In the genomic region with DNA sequence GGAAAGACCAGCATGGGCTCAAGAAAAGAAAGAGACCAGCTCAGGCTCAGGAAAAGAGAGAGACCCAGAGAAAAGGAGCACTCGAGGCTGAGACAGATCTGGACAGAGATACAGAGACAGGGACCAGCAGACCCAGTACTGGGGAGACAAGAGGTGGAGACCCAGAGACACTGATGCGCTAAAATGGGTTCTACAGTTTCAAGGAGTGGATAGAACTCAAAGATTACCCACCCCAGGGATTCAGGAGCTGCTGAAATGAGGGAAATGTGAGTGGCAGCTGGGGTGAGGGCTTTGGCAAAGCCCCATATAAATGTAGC, we compare ENCODE assay signal across 8 cellular contexts. TPM values are rescaled to one million over a fixed set of nuclear protein-coding genes. Genes with fewer than 3 reads are reported as not detected.
A peak's percentile ranks its signal among the peaks of the same experiment; 100 is the strongest.
DNase-seq lines count a peak whose midpoint lies in the region; ATAC-seq, FAIRE-seq and TF ChIP-seq lines count a peak whose summit lies in the region.

No MANE protein-coding gene starts in this region.

- H3K4me3 Mint-ChIP-seq in activated CD8-positive, alpha-beta memory T cell treated with anti-CD3 and anti-CD28 coated beads, Interleukin-2, amount 10 ng/mL, durations not matched to agents 7 days and 5 days: peak overlapping the region; percentile 75

- no peak for TF ChIP-seq CTCF in GM12878 (IDR thresholded peaks at IDR 0.05 in 2 of 3, conservative IDR thresholded peaks at IDR 0.05 in 1 of 3; ENCODE audit: control insufficient read depth in 2 of 3, extremely low read depth in 1 of 3, insufficient read depth in 1 of 3, low read depth in 3 of 3, low read length in 3 of 3)
- TF ChIP-seq CTCF in lower leg skin (IDR thresholded peaks at IDR 0.05): no peak
- TF ChIP-seq CTCF in tibial artery (IDR thresholded peaks at IDR 0.05): no peak

- peak overlapping the region; percentile 92 for H3K27ac Mint-ChIP-seq in activated CD8-positive, alpha-beta memory T cell treated with anti-CD3 and anti-CD28 coated beads, Interleukin-2, amount 10 ng/mL, durations not matched to agents 7 days and 5 days

- RAD21 ChIA-PET in GM12878 (lab: Charles Lee; ENCODE audit: unreplicated experiment): no interaction called here

- no peak for FAIRE-seq in GM12878 (lab: Jason Lieb, UNC)

- H3K9me3 ChIP-seq in GM12878 (replicated peaks; ENCODE audit: control insufficient read depth, insufficient read depth, low read length): peaks cover 13% of the 10 kb centered on the region; the same call in 2 of the 3 replicates
- H3K9me3 ChIP-seq in tibial artery: peaks cover 0 to 46% (median 6%) of the 10 kb centered on the region in 3 donors

- TF ChIP-seq EP300 in GM12878 (IDR thresholded peaks at IDR 0.05; ENCODE audit: borderline replicate concordance in 1 of 2, control insufficient read depth in 1 of 2, low read depth in 2 of 2, low read length in 2 of 2): no peak

- intact Hi-C loops in GM12878 (cut with micrococcal nuclease; ENCODE audit: unreplicated experiment) (no loop called here), lower leg skin (cut with DNase I; ENCODE audit: low total_unique reads) (no loop called here), tibial artery (cut with DNase I; ENCODE audit: low total_unique reads) (loop anchor here (5.0 kb wide), 2 partner anchors 36 to 96 kb away; a partner anchor contains a TSS)

- H4K20me1 ChIP-seq in GM12878 (ENCODE audit: control insufficient read depth, insufficient read depth): no peaks in the 10 kb centered on the region

- in situ Hi-C loops in GM12878 (cut with MboI): no loop called here

- H3K4me1 Mint-ChIP-seq in activated CD8-positive, alpha-beta memory T cell treated with anti-CD3 and anti-CD28 coated beads, Interleukin-2, amount 10 ng/mL, durations not matched to agents 7 days and 5 days: peaks cover 9% of the 10 kb centered on the region

- SMC1A ChIA-PET in GM12878 (lab: Charles Lee; ENCODE audit: uncharacterized antibody, unreplicated experiment): no interaction called here

- ATAC-seq in activated CD8-positive, alpha-beta memory T cell treated with anti-CD3 and anti-CD28 coated beads, Interleukin-2, amount 10 ng/mL, durations not matched to agents 7 days and 5 days: no peak
- no peak for ATAC-seq in GM12878

- H3K36me3 ChIP-seq in GM12878 (ENCODE audit: control insufficient read depth in 2 of 2, insufficient read depth in 2 of 2, low read length in 1 of 2) (no peaks in the 10 kb centered on the region), tibial artery (peaks cover 0 to 21% (median 18%) of the 10 kb centered on the region in 3 donors)

- POLR2A ChIA-PET in GM12878 (lab: Charles Lee): no interaction called here

- H3K27ac ChIP-seq in GM12878 (ENCODE audit: control insufficient read depth, insufficient read depth) (no peak overlapping the region), tibial artery (peak overlapping the region; percentile 96 to 99)

- no peak for DNase-seq in activated CD8-positive, alpha-beta memory T cell treated with anti-CD3 and anti-CD28 coated beads, Interleukin-2, amount 10 ng/mL, durations not matched to agents 7 days and 5 days
- DNase-seq in activated CD8-positive, alpha-beta memory T cell treated with anti-CD3 and anti-CD28 coated beads for 24 hours: no peak
- DNase-seq in GM12878 (ENCODE audit: low read depth, low spot score) (no peak), lower leg skin (ENCODE audit: low spot score in 2 of 2) (no peak), tibial artery (no peak), A172 (ENCODE audit: low spot score) (no peak), HUDEP-2 (lab: John Stamatoyannopoulos, UW; ENCODE audit: unreplicated experiment in 76 of 76) (no peak), GM19238 (ENCODE audit: insufficient read length, low spot score) (no peak)

- H2AFZ ChIP-seq in GM12878 (ENCODE audit: control insufficient read depth, low read depth, low read length): peak overlapping the region; percentile 39; the same call in 1 of the 2 replicates

- CTCF ChIA-PET in activated CD8-positive, alpha-beta memory T cell treated with anti-CD3 and anti-CD28 coated beads, Interleukin-2, amount 10 ng/mL, durations not matched to agents 7 days and 5 days (lab: Charles Lee): no interaction called here
- CTCF ChIA-PET in GM12878 (lab: Yijun Ruan, JAX): no interaction called here

- H3K79me2 ChIP-seq in GM12878 (ENCODE audit: control insufficient read depth, insufficient read depth, low read length): no peaks in the 10 kb centered on the region

- H3K9me3 Mint-ChIP-seq in activated CD8-positive, alpha-beta memory T cell treated with anti-CD3 and anti-CD28 coated beads, Interleukin-2, amount 10 ng/mL, durations not matched to agents 7 days and 5 days (ENCODE audit: low read depth): peaks cover 19% of the 10 kb centered on the region

- no peaks in the 10 kb centered on the region for H3K27me3 Mint-ChIP-seq in activated CD8-positive, alpha-beta memory T cell treated with anti-CD3 and anti-CD28 coated beads, Interleukin-2, amount 10 ng/mL, durations not matched to agents 7 days and 5 days

- BruUV-seq in GM12878 (replicated peaks; lab: Mats Ljungman, UMichigan): no TSS peak

- H3K27me3 ChIP-seq in GM12878 (replicated peaks in 1 of 2; ENCODE audit: control insufficient read depth in 2 of 2, insufficient read depth in 2 of 2, low read length in 1 of 2) (no peaks in the 10 kb centered on the region), tibial artery (no peaks in the 10 kb centered on the region)

- H3K4me2 ChIP-seq in GM12878 (ENCODE audit: control insufficient read depth, insufficient read depth): peak overlapping the region; percentile 17; the same call in 1 of the 2 replicates

- TF ChIP-seq POLR2A in GM12878 (IDR thresholded peaks at IDR 0.05; ENCODE audit: low read depth, low read length) (no peak), lower leg skin (IDR thresholded peaks at IDR 0.05) (no peak)

- TF ChIP-seq RAD21 in GM12878 (IDR thresholded peaks at IDR 0.05; ENCODE audit: insufficient read depth, low read depth, low read length): no peak

- H3K36me3 Mint-ChIP-seq in activated CD8-positive, alpha-beta memory T cell treated with anti-CD3 and anti-CD28 coated beads, Interleukin-2, amount 10 ng/mL, durations not matched to agents 7 days and 5 days: peaks cover 17% of the 10 kb centered on the region

- H3K4me1 ChIP-seq in GM12878 (ENCODE audit: control insufficient read depth, insufficient read depth, low read length): no peaks in the 10 kb centered on the region
- H3K4me1 ChIP-seq in tibial artery: peaks cover 0 to 24% (median 16%) of the 10 kb centered on the region in 4 donors

- H3K4me3 ChIP-seq in GM12878: no peak overlapping the region
- H3K4me3 ChIP-seq in lower leg skin (ENCODE audit: low read depth, poor library complexity, severe bottlenecking): peak overlapping the region; percentile 13
- peak overlapping the region; percentile 92 to 98 for H3K4me3 ChIP-seq in tibial artery

- WGBS in GM12878 (ENCODE audit: insufficient coverage, insufficient replicate concordance, low lambda C conversion rate, missing lambda C conversion rate): 26% methylated on average over 2 of the region's 2 CpGs
- 11 to 15% methylated on average over 2 of the region's 2 CpGs for WGBS in lower leg skin, 2 donors

- H3K9ac ChIP-seq in GM12878 (ENCODE audit: control insufficient read depth, insufficient read depth, low read length): no peak overlapping the region

RNA-seq across cellular contexts. Expression of a gene that starts 0.6 kb away (rescaled TPM):
- total RNA-seq in activated CD8-positive, alpha-beta memory T cell treated with anti-CD3 and anti-CD28 coated beads, Interleukin-2, amount 10 ng/mL, durations not matched to agents 7 days and 5 days: 10 to 100 TPM; 15.9 to 24.8 TPM
- 3.2 and 3.7 TPM in 2 replicates for total RNA-seq in GM12878 (2013; cell fraction: nucleolus; rRNA removed)
- total RNA-seq in GM12878 (2014; rRNA removed) (not detected in 2 replicates), GM12878 (2014; rRNA removed; fragmentation: Illumina TruSeq; extraction: Trizol) (not detected in 2 replicates), GM12878 (2021) (0.29 and 0.64 TPM in 2 replicates), lower leg skin (10 to 100 TPM; 35.3 to 64.3 (median 50.9) TPM)
- polyA plus RNA-seq in GM12878 (2011; ENCODE audit: low read depth): 0.67 TPM
- polyA plus RNA-seq in GM12878 (2011; rRNA removed) (0.64 and 0.68 TPM in 2 replicates), GM12878 (2014; fragmentation: Illumina TruSeq; extraction: Trizol) (not detected in 2 replicates), GM12878 (2014; fragmentation: Nextera tagmentation; extraction: Ambion mirVana) (not detected), GM12878 (2014; rRNA removed) (not detected in 2 replicates), GM12878 (2016; fragmentation: Nextera tagmentation; extraction: Ambion mirVana) (not detected)
- polyA plus RNA-seq in GM12878 (2011; cell fraction: cytosol; rRNA removed): 0.82 and 0.85 TPM in 2 replicates
- polyA plus RNA-seq in GM12878 (2011; cell fraction: nucleus; rRNA removed): 3.3 and 3.5 TPM in 2 replicates
- polyA plus RNA-seq in GM12878 (2012): 1.3 and 1.5 TPM in 2 replicates
- polyA minus RNA-seq in GM12878 (2011; rRNA and poly(A)+ RNA removed): 0.41 and 0.51 TPM in 2 replicates
- not detected in 2 replicates for polyA minus RNA-seq in GM12878 (2011; cell fraction: cytosol; rRNA and poly(A)+ RNA removed)
- polyA minus RNA-seq in GM12878 (2011; cell fraction: nucleus; rRNA and poly(A)+ RNA removed): 1.6 and 2.7 TPM in 2 replicates
- total RNA-seq in A172 (2014; rRNA removed; shearing (Covaris generic)): 2.9 and 5.5 TPM in 2 replicates

RNA-seq across cellular contexts. Expression of a gene that starts 39.6 kb away (rescaled TPM):
- under 1 TPM; 0.49 to 0.76 TPM for total RNA-seq in activated CD8-positive, alpha-beta memory T cell treated with anti-CD3 and anti-CD28 coated beads, Interleukin-2, amount 10 ng/mL, durations not matched to agents 7 days and 5 days
- 0.17 and 0.25 TPM in 2 replicates for total RNA-seq in GM12878 (2013; cell fraction: nucleolus; rRNA removed)
- total RNA-seq in GM12878 (2014; rRNA removed) (not detected in 2 replicates), GM12878 (2014; rRNA removed; fragmentation: Illumina TruSeq; extraction: Trizol) (not detected in 2 replicates), GM12878 (2021) (0.05 TPM in 1 of 2 replicates, not detected in the other), lower leg skin (1 to 10 TPM; 4.8 to 5.9 (median 5.5) TPM)
- polyA plus RNA-seq in GM12878 (2011; ENCODE audit: low read depth): not detected
- polyA plus RNA-seq in GM12878 (2011; rRNA removed) (0.04 TPM in 2 replicates), GM12878 (2014; fragmentation: Illumina TruSeq; extraction: Trizol) (not detected in 2 replicates), GM12878 (2014; fragmentation: Nextera tagmentation; extraction: Ambion mirVana) (not detected), GM12878 (2014; rRNA removed) (not detected in 2 replicates), GM12878 (2016; fragmentation: Nextera tagmentation; extraction: Ambion mirVana) (not detected)
- polyA plus RNA-seq in GM12878 (2011; cell fraction: cytosol; rRNA removed): not detected in 2 replicates
- 0.07 and 0.09 TPM in 2 replicates for polyA plus RNA-seq in GM12878 (2011; cell fraction: nucleus; rRNA removed)
- polyA plus RNA-seq in GM12878 (2012): not detected in 2 replicates
- not detected in 2 replicates for polyA minus RNA-seq in GM12878 (2011; rRNA and poly(A)+ RNA removed)
- not detected in 2 replicates for polyA minus RNA-seq in GM12878 (2011; cell fraction: cytosol; rRNA and poly(A)+ RNA removed)
- not detected in 2 replicates for polyA minus RNA-seq in GM12878 (2011; cell fraction: nucleus; rRNA and poly(A)+ RNA removed)
- not detected in 2 replicates for total RNA-seq in A172 (2014; rRNA removed; shearing (Covaris generic))

RNA-seq across cellular contexts. Expression of a gene that starts 51.9 kb away (rescaled TPM):
- total RNA-seq in activated CD8-positive, alpha-beta memory T cell treated with anti-CD3 and anti-CD28 coated beads, Interleukin-2, amount 10 ng/mL, durations not matched to agents 7 days and 5 days: 1 to 10 TPM; 4.0 to 4.6 TPM
- total RNA-seq in GM12878 (2013; cell fraction: nucleolus; rRNA removed): 4.9 and 5.1 TPM in 2 replicates
- total RNA-seq in GM12878 (2014; rRNA removed) (0.62 and 0.76 TPM in 2 replicates), GM12878 (2014; rRNA removed; fragmentation: Illumina TruSeq; extraction: Trizol) (0.78 and 1.1 TPM in 2 replicates), GM12878 (2021) (0.43 and 0.56 TPM in 2 replicates), lower leg skin (10 to 100 TPM in 1 of 4 donors, 1 to 10 TPM in 3; 8.7 to 12.1 (median 9.2) TPM)
- 1.5 TPM for polyA plus RNA-seq in GM12878 (2011; ENCODE audit: low read depth)
- polyA plus RNA-seq in GM12878 (2011; rRNA removed) (4.7 and 5.8 TPM in 2 replicates), GM12878 (2014; fragmentation: Illumina TruSeq; extraction: Trizol) (0.29 and 0.71 TPM in 2 replicates), GM12878 (2014; fragmentation: Nextera tagmentation; extraction: Ambion mirVana) (under 1 TPM in 1 of 2 experiments, not detected in 1; 0.11 TPM), GM12878 (2014; rRNA removed) (0.18 and 0.43 TPM in 2 replicates), GM12878 (2016; fragmentation: Nextera tagmentation; extraction: Ambion mirVana) (under 1 TPM; 0.28 to 0.42 TPM)
- 2.9 and 3.7 TPM in 2 replicates for polyA plus RNA-seq in GM12878 (2011; cell fraction: cytosol; rRNA removed)
- polyA plus RNA-seq in GM12878 (2011; cell fraction: nucleus; rRNA removed): 2.1 and 2.2 TPM in 2 replicates
- polyA plus RNA-seq in GM12878 (2012): 1.6 and 2.2 TPM in 2 replicates
- polyA minus RNA-seq in GM12878 (2011; rRNA and poly(A)+ RNA removed): 5.8 and 6.5 TPM in 2 replicates
- polyA minus RNA-seq in GM12878 (2011; cell fraction: cytosol; rRNA and poly(A)+ RNA removed): 2.7 and 4.1 TPM in 2 replicates
- polyA minus RNA-seq in GM12878 (2011; cell fraction: nucleus; rRNA and poly(A)+ RNA removed): 1.7 and 1.8 TPM in 2 replicates
- total RNA-seq in A172 (2014; rRNA removed; shearing (Covaris generic)): 16.0 and 16.6 TPM in 2 replicates
